In genomic region chr13:106887686-106888085, GRCh38 we compare ENCODE assay signal across 7 cellular contexts.
"Had no signal": no experiment of that assay in that cellular context is flagged by ENCODE, and none has a peak within 500 bp of the region (broad histone marks: within the 10 kb centered on the region; RNA-seq: fewer than 3 reads in every experiment).

No MANE protein-coding gene starts in this region.

- H3K4me3 ChIP-seq: GM23338, HAP-1 had no signal

- H3K27ac Mint-ChIP-seq: GM23338, HFFc6 had no signal

- H3K27ac ChIP-seq: HL-60 had no signal

- H3K4me2 ChIP-seq: GM23338 had no signal

- H3K36me3 ChIP-seq: HAP-1 had no signal

- H3K9me3 Mint-ChIP-seq: IgD-negative memory B cell had no signal

- H2AFZ ChIP-seq: GM23338 had no signal

- ATAC-seq: GM23338, HCT116, HepG2 had no signal

- H3K27me3 Mint-ChIP-seq: IgD-negative memory B cell had no signal

- DNase-seq: HFFc6 had no signal

- H3K4me1 Mint-ChIP-seq: IgD-negative memory B cell had no signal

- H3K4me3 Mint-ChIP-seq: GM23338, HFFc6, IgD-negative memory B cell had no signal
